In genomic region chr3:195270079-195270349, GRCh38 we compare ENCODE assay signal across 8 cellular contexts. TPM values are rescaled to one million over a fixed set of nuclear protein-coding genes. Genes with fewer than 3 reads are reported as not detected.
A peak's percentile ranks its signal among the peaks of the same experiment; 100 is the strongest.
DNase-seq lines count a peak whose midpoint lies in the region; ATAC-seq and TF ChIP-seq lines count a peak whose summit lies in the region.

No MANE protein-coding gene starts in this region.

- no peak for ATAC-seq in CD4-positive, alpha-beta T cell (ENCODE audit: poor library complexity)
- no peak for ATAC-seq in GM21381 (IDR thresholded peaks at IDR 0.05; ENCODE audit: unreplicated experiment)

- no peaks in the 10 kb centered on the region for H3K9me3 Mint-ChIP-seq in CD4-positive, alpha-beta T cell
- no peaks in the 10 kb centered on the region for H3K9me3 Mint-ChIP-seq in endodermal cell

- H3K4me3 ChIP-seq in NB4 (ENCODE audit: low read depth, low read length) (peak overlapping the region; percentile 80), endodermal cell (ENCODE audit: low read length) (peak overlapping the region; percentile 87), neuronal stem cell (ENCODE audit: low read length in 2 of 2) (peak overlapping the region; percentile 91 to 98)

- H3K36me3 ChIP-seq in endodermal cell (ENCODE audit: control insufficient read depth, insufficient read depth, low read length) (peaks cover 33% of the 10 kb centered on the region), neuronal stem cell (replicated peaks in 1 of 2; ENCODE audit: control insufficient read depth in 2 of 2, insufficient read depth in 2 of 2, low read length in 2 of 2) (peaks cover 0 to 30% of the 10 kb centered on the region in 2 donors)

- H3K4me1 Mint-ChIP-seq in CD4-positive, alpha-beta T cell (ENCODE audit: low read depth): peaks cover 15% of the 10 kb centered on the region
- H3K4me1 Mint-ChIP-seq in endodermal cell: peaks cover 17% of the 10 kb centered on the region

- H3K79me1 ChIP-seq in neuronal stem cell (ENCODE audit: low read depth, low read length): peaks cover 12% of the 10 kb centered on the region

- H3K27me3 ChIP-seq in CD4-positive, alpha-beta T cell (ENCODE audit: control insufficient read depth, insufficient read depth, low read length): no peaks in the 10 kb centered on the region
- no peaks in the 10 kb centered on the region for H3K27me3 ChIP-seq in endodermal cell (ENCODE audit: control insufficient read depth, insufficient read depth, low read length, poor library complexity, severe bottlenecking)
- no peaks in the 10 kb centered on the region for H3K27me3 ChIP-seq in neuronal stem cell (ENCODE audit: control insufficient read depth in 3 of 3, insufficient read depth in 3 of 3, low read depth in 1 of 3, low read length in 3 of 3)

- H3K9ac ChIP-seq in endodermal cell (ENCODE audit: extremely low read depth, low read length, poor library complexity, severe bottlenecking) (peak overlapping the region; percentile 69), neuronal stem cell (ENCODE audit: low read depth, low read length, poor library complexity) (no peak overlapping the region)

- H3K18ac ChIP-seq in neuronal stem cell (ENCODE audit: low read length): no peak overlapping the region

- no peak overlapping the region for H3K4ac ChIP-seq in neuronal stem cell (ENCODE audit: low read length)

- TF ChIP-seq CTCF in CD4-positive, alpha-beta T cell (IDR thresholded peaks at IDR 0.05): no peak
- TF ChIP-seq CTCF in NB4 (IDR thresholded peaks at IDR 0.05; ENCODE audit: low read depth, low read length) (no peak), endodermal cell (conservative IDR thresholded peaks at IDR 0.05) (no peak)

- no peak overlapping the region for H2AK5ac ChIP-seq in neuronal stem cell (ENCODE audit: low read depth, low read length)

- peak overlapping the region; percentile 79 for H3K27ac Mint-ChIP-seq in CD4-positive, alpha-beta T cell
- peak overlapping the region; percentile 45 for H3K27ac Mint-ChIP-seq in endodermal cell

- H3K4me1 ChIP-seq in endodermal cell (ENCODE audit: control insufficient read depth, insufficient read depth, low read length) (peaks cover 13% of the 10 kb centered on the region), neuronal stem cell (ENCODE audit: control insufficient read depth in 2 of 2, insufficient read depth in 1 of 2, low read depth in 1 of 2, low read length in 2 of 2) (peaks cover 7% of the 10 kb centered on the region in 2 donors)

- H3K4me3 Mint-ChIP-seq in CD4-positive, alpha-beta T cell: peak overlapping the region; percentile 88
- H3K4me3 Mint-ChIP-seq in endodermal cell: peak overlapping the region; percentile 67

- no peak for DNase-seq in CD4-positive, alpha-beta T cell
- DNase-seq in NB4 (ENCODE audit: low read depth) (no peak), endodermal cell (no peak), neuronal stem cell (ENCODE audit: low spot score) (no peak), NCI-H226 (no peak)
- no peak for DNase-seq in stimulated activated naive CD4-positive, alpha-beta T cell (lab: John Stamatoyannopoulos, UW)
- DNase-seq in stimulated activated CD4-positive, alpha-beta T cell treated with anti-CD3 and anti-CD28 coated beads, Interleukin-12 subunit alpha, Interleukin-12 subunit beta, amount 100 ng/mL, for 4 hours: no peak

- no peak overlapping the region for H2BK15ac ChIP-seq in neuronal stem cell (ENCODE audit: low read length)

- no peak overlapping the region for H4K91ac ChIP-seq in neuronal stem cell (ENCODE audit: low read depth, low read length, poor library complexity)

- H2AFZ ChIP-seq in neuronal stem cell (ENCODE audit: low read length): peak overlapping the region; percentile 94

- WGBS in endodermal cell (ENCODE audit: insufficient coverage in 1 of 2, insufficient read length in 1 of 2), 2 experiments: 0 to 1% methylated on average over 8 of the region's 8 CpGs
- no CpG with 5 or more reads among the region's 8 CpGs for WGBS in neuronal stem cell (ENCODE audit: extremely low coverage in 2 of 2, insufficient read length in 2 of 2, insufficient replicate concordance in 1 of 2), 2 donors

- no peak overlapping the region for H4K8ac ChIP-seq in neuronal stem cell (ENCODE audit: low read depth, low read length)

- no peak overlapping the region for H2BK12ac ChIP-seq in neuronal stem cell (ENCODE audit: low read length)

- no peaks in the 10 kb centered on the region for H3K9me3 ChIP-seq in CD4-positive, alpha-beta T cell (ENCODE audit: control insufficient read depth, low read length)
- H3K9me3 ChIP-seq in endodermal cell (ENCODE audit: control insufficient read depth, low read length) (no peaks in the 10 kb centered on the region), neuronal stem cell (replicated peaks in 1 of 2; ENCODE audit: control insufficient read depth in 2 of 2, insufficient read depth in 1 of 2, low read depth in 1 of 2, low read length in 2 of 2) (no peaks in the 10 kb centered on the region)

- CTCF ChIA-PET in CD4-positive, alpha-beta T cell (lab: Charles Lee): interaction anchor here (0.7 to 3.1 kb wide), 19 partner anchors 10 to 598 kb away, joined by 3 to 62 read pairs (median 8); partner anchors contain the start of gene LSG1

- H3K23ac ChIP-seq in neuronal stem cell (ENCODE audit: low read depth, low read length, poor library complexity): no peak overlapping the region

- no peak for TF ChIP-seq POLR2A in NB4 (IDR thresholded peaks at IDR 0.05; ENCODE audit: extremely low read depth, insufficient read length)

- H3K27me3 Mint-ChIP-seq in CD4-positive, alpha-beta T cell: no peaks in the 10 kb centered on the region
- H3K27me3 Mint-ChIP-seq in endodermal cell (ENCODE audit: insufficient read depth): no peaks in the 10 kb centered on the region

- H3K36me3 Mint-ChIP-seq in CD4-positive, alpha-beta T cell (ENCODE audit: low read depth): peaks cover 4% of the 10 kb centered on the region
- H3K36me3 Mint-ChIP-seq in endodermal cell (ENCODE audit: low read depth): peaks cover 32% of the 10 kb centered on the region

- no peak overlapping the region for H3K14ac ChIP-seq in neuronal stem cell (ENCODE audit: low read length)

- H2BK120ac ChIP-seq in neuronal stem cell (ENCODE audit: low read depth, low read length): no peak overlapping the region

- POLR2A ChIA-PET in CD4-positive, alpha-beta T cell (lab: Charles Lee): interaction anchor here (0.7 to 2.9 kb wide), 17 partner anchors 8 to 873 kb away, joined by 3 to 36 read pairs (median 7); partner anchors contain the start of genes ACAP2, LSG1 and PPP1R2

- peak overlapping the region; percentile 99 for H3K4me2 ChIP-seq in neuronal stem cell (ENCODE audit: insufficient read depth, low read length, poor library complexity, severe bottlenecking)

- H3K27ac ChIP-seq in CD4-positive, alpha-beta T cell (ENCODE audit: low read depth, low read length): no peak overlapping the region
- no peak overlapping the region for H3K27ac ChIP-seq in endodermal cell (ENCODE audit: low read depth, low read length)
- no peak overlapping the region for H3K27ac ChIP-seq in neuronal stem cell (replicated peaks; ENCODE audit: low read length)

- intact Hi-C loops in CD4-positive, alpha-beta T cell (cut with DNase I, micrococcal nuclease): loop anchor here (2.0 to 10.0 kb wide), 7 partner anchors 172 to 637 kb away; partner anchors contain the start of genes ACAP2 (in 2 of the 2) and PPP1R2 (in 1 of the 2)

- H2BK5ac ChIP-seq in neuronal stem cell (ENCODE audit: low read length): no peak overlapping the region

RNA-seq across cellular contexts. Expression of gene XXYLT1, which starts 0.9 kb away (rescaled TPM):
- total RNA-seq in CD4-positive, alpha-beta T cell: 1 to 10 TPM; 3.1 to 3.7 TPM
- 10 to 100 TPM; 35.5 to 38.3 TPM for total RNA-seq in endodermal cell
- 41.5 TPM for polyA plus RNA-seq in endodermal cell (2013, experiment 1 of 2)
- polyA plus RNA-seq in endodermal cell (2013, experiment 2 of 2): 41.3 TPM
- polyA plus RNA-seq in neuronal stem cell (2013, experiment 1 of 2): 33.7 TPM
- polyA plus RNA-seq in neuronal stem cell (2013, experiment 2 of 2): 33.8 TPM

Comparison
In these comparisons a context has a peak if more than half of its experiments do, and no peak if none do; other contexts are left out.
1. RNA of gene XXYLT1, which starts 0.9 kb away (total RNA-seq): 35.5 to 38.3 TPM in endodermal cell; 3.1 to 3.7 TPM in CD4-positive, alpha-beta T cell; every median in the first group is over 4 times any median in the second.
2. Peak in every context shown above with its lines, with median percentiles within 50 percentile points of each other: H3K4me3 ChIP-seq.